In genomic region chr7:87934699-87935372, GRCh38 we compare ENCODE assay signal across 8 cellular contexts. TPM values are rescaled to one million over a fixed set of nuclear protein-coding genes. Genes with fewer than 3 reads are reported as not detected.
DNase-seq lines count a peak whose midpoint lies in the region; ATAC-seq and TF ChIP-seq lines count a peak whose summit lies in the region.

No MANE protein-coding gene starts in this region.

- H3K4me1 Mint-ChIP-seq in IgD-negative memory B cell, result peaks cover 0 to 12% (median 8%) of the 10 kb centered on the region in 3 donors

- ATAC-seq in GM21737 (IDR thresholded peaks at IDR 0.05; ENCODE audit: unreplicated experiment), result no peak
- no peak for ATAC-seq in GM21390 (IDR thresholded peaks at IDR 0.05; ENCODE audit: unreplicated experiment)

- no peaks in the 10 kb centered on the region for H3K9me3 Mint-ChIP-seq in IgD-negative memory B cell

- no peak for TF ChIP-seq CTCF in VCaP (conservative IDR thresholded peaks at IDR 0.05)

- peak overlapping the region; percentile 82 to 96 (median 92) for H3K4me3 Mint-ChIP-seq in IgD-negative memory B cell

- peaks cover 0 to 19% of the 10 kb centered on the region in 2 donors for H3K4me1 ChIP-seq in muscle layer of duodenum (ENCODE audit: control insufficient read depth in 1 of 2, insufficient read depth in 2 of 2, low read length in 2 of 2)

- no peaks in the 10 kb centered on the region for H3K36me3 ChIP-seq in muscle layer of duodenum (ENCODE audit: control insufficient read depth in 1 of 2, insufficient read depth in 2 of 2, low read length in 2 of 2)

- H3K36me3 Mint-ChIP-seq in IgD-negative memory B cell, result peaks cover 3% of the 10 kb centered on the region

- no peaks in the 10 kb centered on the region for H3K27me3 Mint-ChIP-seq in IgD-negative memory B cell

- H3K4me3 ChIP-seq in muscle layer of duodenum (ENCODE audit: low read depth in 1 of 2, low read length in 2 of 2), result peak overlapping the region; percentile 65 to 89

- peaks cover 6% of the 10 kb centered on the region for H3K27me3 ChIP-seq in muscle layer of duodenum (ENCODE audit: low read depth, low read length)

- TF ChIP-seq POLR2A in erythroblast (IDR thresholded peaks at IDR 0.05; ENCODE audit: low read length), result no peak

- H3K27ac Mint-ChIP-seq in IgD-negative memory B cell, result peak overlapping the region; percentile 21 to 67 (median 57)

- peak; percentile 40 for DNase-seq in stimulated activated CD4-positive, alpha-beta T cell treated with anti-CD3 and anti-CD28 coated beads, Interleukin-15, amount 100 ng/mL, for 24 hours
- no peak for DNase-seq in stimulated activated CD4-positive, alpha-beta T cell treated with anti-CD3 and anti-CD28 coated beads, Interleukin-12 subunit alpha, Interleukin-12 subunit beta, amount 100 ng/mL, for 4 hours
- peak; percentile 27 for DNase-seq in erythroblast (lab: John Stamatoyannopoulos, UW)

- H3K27ac ChIP-seq in VCaP, result peak overlapping the region; percentile 83
- H3K27ac ChIP-seq in muscle layer of duodenum (ENCODE audit: low read length), result no peak overlapping the region

- no peaks in the 10 kb centered on the region for H3K9me3 ChIP-seq in muscle layer of duodenum (ENCODE audit: control insufficient read depth in 1 of 2, low read length in 2 of 2)

RNA-seq across cellular contexts. Expression of gene ADAM22, which starts 0.8 kb away (rescaled TPM):
- 0.23 TPM for polyA plus RNA-seq in IgD-negative memory B cell

RNA-seq across cellular contexts. Expression of gene DBF4, which starts 58.5 kb away (rescaled TPM):
- 24.9 TPM for polyA plus RNA-seq in IgD-negative memory B cell

RNA-seq across cellular contexts. Expression of gene SLC25A40, which starts 58.7 kb away (rescaled TPM):
- 15.7 TPM for polyA plus RNA-seq in IgD-negative memory B cell
